Comparison of ENCODE assay signal across 9 cellular contexts in the genomic region with DNA sequence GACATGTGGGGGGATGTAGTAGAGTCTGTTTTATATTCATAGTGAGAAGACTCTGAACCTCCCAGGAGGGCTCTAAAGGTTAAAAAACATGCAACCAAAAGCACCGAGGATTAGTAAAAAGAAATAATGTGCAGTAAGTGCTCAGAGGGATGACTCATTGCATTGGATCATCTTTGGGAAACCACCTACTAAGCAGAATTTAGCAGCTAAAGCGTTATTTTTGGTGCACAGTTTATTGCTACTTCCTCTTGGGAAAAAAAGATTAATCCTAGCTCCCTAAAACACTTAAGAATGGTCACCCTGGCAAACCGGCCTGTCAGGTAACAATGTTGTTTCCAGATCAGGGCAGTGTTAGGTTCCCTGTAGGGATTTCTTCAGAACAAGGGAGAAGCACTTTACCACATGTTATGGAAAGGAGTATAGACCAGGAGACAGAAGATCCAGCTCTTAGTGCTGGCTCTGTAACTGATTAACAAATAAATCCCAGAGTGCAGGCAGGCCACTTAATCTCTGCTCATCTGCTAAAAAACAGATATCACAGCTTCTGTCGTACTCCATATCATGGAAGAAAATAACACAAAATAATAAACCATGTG. TPM values are rescaled to one million over a fixed set of nuclear protein-coding genes. Genes with fewer than 3 reads are reported as not detected.
DNase-seq lines count a peak whose midpoint lies in the region; ATAC-seq, FAIRE-seq and TF ChIP-seq lines count a peak whose summit lies in the region.
"Had no signal": no experiment of that assay in that cellular context is flagged by ENCODE, and none has a peak within 500 bp of the region (broad histone marks: within the 10 kb centered on the region; RNA-seq: fewer than 3 reads in every experiment).

No MANE protein-coding gene starts in this region.

- peaks cover 37% of the 10 kb centered on the region for H3K4me1 ChIP-seq in adipocyte (ENCODE audit: control insufficient read depth, insufficient read depth, low read length)
- H3K4me1 ChIP-seq in keratinocyte (ENCODE audit: control insufficient read depth, extremely low read depth, insufficient read depth, low read length) = peaks cover 41% of the 10 kb centered on the region
- H3K4me1 ChIP-seq in tibial artery = peaks cover 0 to 63% (median 27%) of the 10 kb centered on the region in 4 donors

- H3K27ac ChIP-seq in keratinocyte (ENCODE audit: control insufficient read depth, insufficient read depth, low read length) = peak overlapping the region; percentile 90
- H3K27ac ChIP-seq in tibial artery = peak overlapping the region; percentile 13 to 28

- H3K36me3 ChIP-seq in adipocyte (ENCODE audit: control insufficient read depth, insufficient read depth, low read length, severe bottlenecking) (no peaks in the 10 kb centered on the region), keratinocyte (ENCODE audit: control insufficient read depth in 2 of 2, extremely low read depth in 1 of 2, insufficient read depth in 2 of 2, low read length in 2 of 2) (peaks cover 3 to 8% of the 10 kb centered on the region in 2 experiments), tibial artery (no peaks in the 10 kb centered on the region)
- H3K36me3 ChIP-seq: HAP-1 had no signal

- H3K9me3 ChIP-seq in adipocyte (ENCODE audit: control insufficient read depth, low read length) = no peaks in the 10 kb centered on the region
- H3K9me3 ChIP-seq in keratinocyte (ENCODE audit: control insufficient read depth, low read depth, low read length) = no peaks in the 10 kb centered on the region
- no peaks in the 10 kb centered on the region for H3K9me3 ChIP-seq in tibial artery
- H3K9me3 ChIP-seq: HAP-1 had no signal

- peak overlapping the region; percentile 78 for H3K4me2 ChIP-seq in keratinocyte (ENCODE audit: control insufficient read depth, extremely low read depth, insufficient read depth, low read depth, low read length)

- no peaks in the 10 kb centered on the region for H4K20me1 ChIP-seq in keratinocyte (ENCODE audit: control insufficient read depth, extremely low read depth, insufficient read depth, low read length)

- DNase-seq in AG20443 (ENCODE audit: low spot score) = peak; percentile 27
- peak; percentile 48 for DNase-seq in KBM-7
- peak; percentile 61 for DNase-seq in adipocyte (ENCODE audit: low read depth)
- DNase-seq in keratinocyte (ENCODE audit: low read depth, low spot score) = no peak
- DNase-seq in tibial artery = no peak
- DNase-seq in stimulated activated CD4-positive, alpha-beta T cell treated with anti-CD3 and anti-CD28 coated beads, Interleukin-12 subunit alpha, Interleukin-12 subunit beta, amount 100 ng/mL, for 4 hours = no peak
- DNase-seq in iPS-NIHi11 (ENCODE audit: low spot score) = no peak

- peak; percentile 16 for ATAC-seq in GM19452 (IDR thresholded peaks at IDR 0.05; ENCODE audit: unreplicated experiment)

- in situ Hi-C loops in KBM-7 (cut with MboI; ENCODE audit: low pct_unique_long_range_greater_than_20kb, low sequenced_read_pairs) = no loop called here

- no peak for TF ChIP-seq CTCF in keratinocyte (optimal IDR thresholded peaks at IDR 0.05 in 1 of 3, IDR thresholded peaks at IDR 0.05 in 1 of 3, conservative IDR thresholded peaks at IDR 0.05 in 1 of 3; ENCODE audit: extremely low read depth in 1 of 3, insufficient read depth in 2 of 3, low read length in 3 of 3)
- TF ChIP-seq CTCF in tibial artery (IDR thresholded peaks at IDR 0.05) = no peak

- H3K4me3 ChIP-seq in adipocyte (ENCODE audit: low read length) = peak overlapping the region; percentile 69
- peak overlapping the region in 2 of 3 experiments; percentile 37 to 41 for H3K4me3 ChIP-seq in keratinocyte (ENCODE audit: control insufficient read depth in 2 of 3, extremely low read depth in 1 of 3, insufficient read depth in 2 of 3, low read depth in 1 of 3, low read length in 3 of 3)
- H3K4me3 ChIP-seq in tibial artery = no peak overlapping the region
- H3K4me3 ChIP-seq: HAP-1 had no signal

- peak; percentile 95 for FAIRE-seq in keratinocyte (lab: Jason Lieb, UNC)

- H3K9ac ChIP-seq in adipocyte (ENCODE audit: low read length) (peak overlapping the region; percentile 43), keratinocyte (ENCODE audit: control insufficient read depth, extremely low read depth, insufficient read depth, low read length) (peak overlapping the region; percentile 68)

- no peak overlapping the region for H2AFZ ChIP-seq in keratinocyte (ENCODE audit: control insufficient read depth, low read length)

- H3K27me3 ChIP-seq in adipocyte (replicated peaks; ENCODE audit: control insufficient read depth, insufficient read depth, low read length) (no peaks in the 10 kb centered on the region), keratinocyte (ENCODE audit: control insufficient read depth, extremely low read depth, insufficient read depth, low read length) (no peaks in the 10 kb centered on the region), tibial artery (no peaks in the 10 kb centered on the region)

- dilution Hi-C loops in keratinocyte (cut with MboI; ENCODE audit: extremely low pct_ligation_motif_present, low sequenced_read_pairs) = no loop called here

- intact Hi-C loops in tibial artery (cut with DNase I; ENCODE audit: low total_unique reads) = loop anchor here (5.0 kb wide), 1 partner anchor 197 kb away; no protein-coding TSS in a partner anchor

- H3K79me2 ChIP-seq in keratinocyte (ENCODE audit: control insufficient read depth, insufficient read depth, low read length) = peaks cover 49% of the 10 kb centered on the region

- H3K9me1 ChIP-seq in keratinocyte (ENCODE audit: control insufficient read depth, extremely low read depth, insufficient read depth, low read length) = peaks cover 2% of the 10 kb centered on the region

RNA-seq across cellular contexts. Expression of gene FAM133B, which starts 44.8 kb away (rescaled TPM):
- 12.4 to 24.0 TPM (median 17.3 TPM) in 3 replicates for polyA plus RNA-seq in keratinocyte
- 108 TPM for polyA plus RNA-seq in keratinocyte (2011; ENCODE audit: low read depth)
- polyA plus RNA-seq in keratinocyte (2011; cell fraction: cytosol; rRNA removed) = 9.4 and 13.4 TPM in 2 replicates
- polyA plus RNA-seq in keratinocyte (2011; cell fraction: nucleus; rRNA removed) = 14.8 and 21.7 TPM in 2 replicates
- 17.9 and 20.4 TPM in 2 replicates for polyA plus RNA-seq in keratinocyte (2012; ENCODE audit: low replicate concordance)
- polyA minus RNA-seq in keratinocyte = 1.3 to 11.4 TPM (median 3.8 TPM) in 3 replicates
- 6.5 TPM for polyA minus RNA-seq in keratinocyte (2011; cell fraction: cytosol; rRNA and poly(A)+ RNA removed)
- 8.1 and 19.2 TPM in 2 replicates for polyA minus RNA-seq in keratinocyte (2011; cell fraction: nucleus; rRNA and poly(A)+ RNA removed)

Comparison
In these comparisons a context has a peak if more than half of its experiments do, and no peak if none do; other contexts are left out.
1. DNase-seq: peak in AG20443 (single experiment), KBM-7 (single experiment) and adipocyte (single experiment); none in keratinocyte (single experiment), tibial artery (0 of 2), stimulated activated CD4-positive, alpha-beta T cell treated with anti-CD3 and anti-CD28 coated beads, Interleukin-12 subunit alpha, Interleukin-12 subunit beta, amount 100 ng/mL, for 4 hours (single experiment) and iPS-NIHi11 (single experiment).
2. H3K4me3 ChIP-seq: peak in adipocyte (single experiment) and keratinocyte (2 of 3); none in tibial artery (0 of 2).